In the genomic region with DNA sequence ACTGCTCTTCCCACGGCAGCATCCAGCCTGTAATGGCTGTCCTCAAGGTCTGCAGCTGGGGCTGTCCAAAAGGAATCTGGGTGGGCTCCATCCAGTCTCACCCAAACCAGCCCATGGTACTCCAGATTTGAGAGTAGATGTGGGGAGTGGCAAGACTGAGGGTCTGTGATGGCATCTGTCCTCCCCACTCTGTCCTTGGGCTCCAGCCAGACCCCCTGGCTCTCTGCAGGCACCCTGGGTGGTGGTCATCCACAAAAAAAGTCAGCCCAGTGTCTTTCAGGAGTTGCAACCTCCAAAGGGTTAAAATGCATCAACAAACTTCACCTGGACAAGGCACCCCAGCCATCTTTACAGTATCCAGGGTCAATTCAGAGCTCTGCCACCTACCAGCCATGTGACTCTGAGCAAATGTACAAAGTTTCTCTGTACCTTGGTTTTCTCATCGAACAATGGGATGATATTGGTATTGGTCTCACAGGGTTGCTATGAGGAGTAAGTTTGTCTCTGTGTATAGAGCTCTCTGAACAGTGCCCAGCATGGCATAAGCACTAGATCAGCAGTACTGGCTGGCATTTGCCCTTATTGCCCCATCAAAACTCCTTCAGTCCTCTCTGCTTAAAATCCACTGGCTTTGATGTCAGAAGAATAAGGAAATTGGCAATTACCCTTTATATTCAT, we compare ENCODE assay signal across 1 cellular context.
TF ChIP-seq lines count a peak whose summit lies in the region.

No MANE protein-coding gene starts in this region.

TF ChIP-seq in SK-N-SH treated with all-trans-retinoic acid at 6 μM for 48 hours, 23 proteins besides CTCF, POLR2A, EP300 and RAD21 (continued from another document):
- TF ChIP-seq, protein P1, sequence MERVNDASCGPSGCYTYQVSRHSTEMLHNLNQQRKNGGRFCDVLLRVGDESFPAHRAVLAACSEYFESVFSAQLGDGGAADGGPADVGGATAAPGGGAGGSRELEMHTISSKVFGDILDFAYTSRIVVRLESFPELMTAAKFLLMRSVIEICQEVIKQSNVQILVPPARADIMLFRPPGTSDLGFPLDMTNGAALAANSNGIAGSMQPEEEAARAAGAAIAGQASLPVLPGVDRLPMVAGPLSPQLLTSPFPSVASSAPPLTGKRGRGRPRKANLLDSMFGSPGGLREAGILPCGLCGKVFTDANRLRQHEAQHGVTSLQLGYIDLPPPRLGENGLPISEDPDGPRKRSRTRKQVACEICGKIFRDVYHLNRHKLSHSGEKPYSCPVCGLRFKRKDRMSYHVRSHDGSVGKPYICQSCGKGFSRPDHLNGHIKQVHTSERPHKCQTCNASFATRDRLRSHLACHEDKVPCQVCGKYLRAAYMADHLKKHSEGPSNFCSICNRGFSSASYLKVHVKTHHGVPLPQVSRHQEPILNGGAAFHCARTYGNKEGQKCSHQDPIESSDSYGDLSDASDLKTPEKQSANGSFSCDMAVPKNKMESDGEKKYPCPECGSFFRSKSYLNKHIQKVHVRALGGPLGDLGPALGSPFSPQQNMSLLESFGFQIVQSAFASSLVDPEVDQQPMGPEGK (CRISPR knock-in tag; IDR thresholded peaks at IDR 0.05; ENCODE audit: borderline replicate concordance), result no peak
- TF ChIP-seq, protein P2, sequence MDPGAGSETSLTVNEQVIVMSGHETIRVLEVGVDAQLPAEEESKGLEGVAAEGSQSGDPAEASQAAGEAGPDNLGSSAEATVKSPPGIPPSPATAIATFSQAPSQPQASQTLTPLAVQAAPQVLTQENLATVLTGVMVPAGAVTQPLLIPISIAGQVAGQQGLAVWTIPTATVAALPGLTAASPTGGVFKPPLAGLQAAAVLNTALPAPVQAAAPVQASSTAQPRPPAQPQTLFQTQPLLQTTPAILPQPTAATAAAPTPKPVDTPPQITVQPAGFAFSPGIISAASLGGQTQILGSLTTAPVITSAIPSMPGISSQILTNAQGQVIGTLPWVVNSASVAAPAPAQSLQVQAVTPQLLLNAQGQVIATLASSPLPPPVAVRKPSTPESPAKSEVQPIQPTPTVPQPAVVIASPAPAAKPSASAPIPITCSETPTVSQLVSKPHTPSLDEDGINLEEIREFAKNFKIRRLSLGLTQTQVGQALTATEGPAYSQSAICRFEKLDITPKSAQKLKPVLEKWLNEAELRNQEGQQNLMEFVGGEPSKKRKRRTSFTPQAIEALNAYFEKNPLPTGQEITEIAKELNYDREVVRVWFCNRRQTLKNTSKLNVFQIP (CRISPR knock-in tag; IDR thresholded peaks at IDR 0.05; ENCODE audit: borderline replicate concordance, low read depth), result no peak
- TF ChIP-seq CSDC2 (CRISPR knock-in tag; IDR thresholded peaks at IDR 0.05) (no peak), ZFP30 (CRISPR knock-in tag; IDR thresholded peaks at IDR 0.05) (no peak), OSR1 (CRISPR knock-in tag; IDR thresholded peaks at IDR 0.05) (no peak), PPARA (CRISPR knock-in tag; IDR thresholded peaks at IDR 0.05; ENCODE audit: borderline replicate concordance) (no peak), ZNF8 (CRISPR knock-in tag; IDR thresholded peaks at IDR 0.05) (no peak), ARNTL (CRISPR knock-in tag; IDR thresholded peaks at IDR 0.05; ENCODE audit: borderline replicate concordance, low read depth) (no peak), TOX (CRISPR knock-in tag; IDR thresholded peaks at IDR 0.05; ENCODE audit: borderline replicate concordance) (no peak), RARB (CRISPR knock-in tag; IDR thresholded peaks at IDR 0.05) (no peak)
- TF ChIP-seq, protein P3, sequence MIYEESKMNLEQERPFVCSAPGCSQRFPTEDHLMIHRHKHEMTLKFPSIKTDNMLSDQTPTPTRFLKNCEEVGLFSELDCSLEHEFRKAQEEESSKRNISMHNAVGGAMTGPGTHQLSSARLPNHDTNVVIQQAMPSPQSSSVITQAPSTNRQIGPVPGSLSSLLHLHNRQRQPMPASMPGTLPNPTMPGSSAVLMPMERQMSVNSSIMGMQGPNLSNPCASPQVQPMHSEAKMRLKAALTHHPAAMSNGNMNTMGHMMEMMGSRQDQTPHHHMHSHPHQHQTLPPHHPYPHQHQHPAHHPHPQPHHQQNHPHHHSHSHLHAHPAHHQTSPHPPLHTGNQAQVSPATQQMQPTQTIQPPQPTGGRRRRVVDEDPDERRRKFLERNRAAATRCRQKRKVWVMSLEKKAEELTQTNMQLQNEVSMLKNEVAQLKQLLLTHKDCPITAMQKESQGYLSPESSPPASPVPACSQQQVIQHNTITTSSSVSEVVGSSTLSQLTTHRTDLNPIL (CRISPR knock-in tag; IDR thresholded peaks at IDR 0.05; ENCODE audit: low read depth), result no peak
- TF ChIP-seq, protein P4, sequence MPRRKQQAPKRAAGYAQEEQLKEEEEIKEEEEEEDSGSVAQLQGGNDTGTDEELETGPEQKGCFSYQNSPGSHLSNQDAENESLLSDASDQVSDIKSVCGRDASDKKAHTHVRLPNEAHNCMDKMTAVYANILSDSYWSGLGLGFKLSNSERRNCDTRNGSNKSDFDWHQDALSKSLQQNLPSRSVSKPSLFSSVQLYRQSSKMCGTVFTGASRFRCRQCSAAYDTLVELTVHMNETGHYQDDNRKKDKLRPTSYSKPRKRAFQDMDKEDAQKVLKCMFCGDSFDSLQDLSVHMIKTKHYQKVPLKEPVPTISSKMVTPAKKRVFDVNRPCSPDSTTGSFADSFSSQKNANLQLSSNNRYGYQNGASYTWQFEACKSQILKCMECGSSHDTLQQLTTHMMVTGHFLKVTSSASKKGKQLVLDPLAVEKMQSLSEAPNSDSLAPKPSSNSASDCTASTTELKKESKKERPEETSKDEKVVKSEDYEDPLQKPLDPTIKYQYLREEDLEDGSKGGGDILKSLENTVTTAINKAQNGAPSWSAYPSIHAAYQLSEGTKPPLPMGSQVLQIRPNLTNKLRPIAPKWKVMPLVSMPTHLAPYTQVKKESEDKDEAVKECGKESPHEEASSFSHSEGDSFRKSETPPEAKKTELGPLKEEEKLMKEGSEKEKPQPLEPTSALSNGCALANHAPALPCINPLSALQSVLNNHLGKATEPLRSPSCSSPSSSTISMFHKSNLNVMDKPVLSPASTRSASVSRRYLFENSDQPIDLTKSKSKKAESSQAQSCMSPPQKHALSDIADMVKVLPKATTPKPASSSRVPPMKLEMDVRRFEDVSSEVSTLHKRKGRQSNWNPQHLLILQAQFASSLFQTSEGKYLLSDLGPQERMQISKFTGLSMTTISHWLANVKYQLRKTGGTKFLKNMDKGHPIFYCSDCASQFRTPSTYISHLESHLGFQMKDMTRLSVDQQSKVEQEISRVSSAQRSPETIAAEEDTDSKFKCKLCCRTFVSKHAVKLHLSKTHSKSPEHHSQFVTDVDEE (CRISPR knock-in tag; IDR thresholded peaks at IDR 0.05), result no peak
